In genomic region chr5:83253731-83254130, GRCh38 we compare ENCODE assay signal across 20 cellular contexts.
DNase-seq lines count a peak whose midpoint lies in the region; ATAC-seq and TF ChIP-seq lines count a peak whose summit lies in the region.
"Had no signal": no experiment of that assay in that cellular context is flagged by ENCODE, and none has a peak within 500 bp of the region (broad histone marks: within the 10 kb centered on the region; RNA-seq: fewer than 3 reads in every experiment).

No MANE protein-coding gene starts in this region.

- CTCF ChIA-PET in activated CD4-positive, alpha-beta memory T cell treated with anti-CD3 and anti-CD28 coated beads for 36 hours (lab: Charles Lee) = no interaction called here

- no peak overlapping the region for H3K27ac ChIP-seq in upper lobe of left lung
- H3K27ac ChIP-seq: BLaER1 had no signal

- H3K9me3 ChIP-seq in adipocyte (ENCODE audit: control insufficient read depth, low read length) = no peaks in the 10 kb centered on the region
- H3K9me3 ChIP-seq in upper lobe of left lung = no peaks in the 10 kb centered on the region
- H3K9me3 ChIP-seq: BLaER1 had no signal

- H3K36me3 Mint-ChIP-seq in naive thymus-derived CD8-positive, alpha-beta T cell = peaks cover 0 to 4% (median 0%) of the 10 kb centered on the region in 3 donors
- peaks cover 5% of the 10 kb centered on the region for H3K36me3 Mint-ChIP-seq in activated CD4-positive, alpha-beta memory T cell treated with anti-CD3 and anti-CD28 coated beads for 36 hours

- in situ Hi-C loops in G401 (cut with HindIII; ENCODE audit: low sequenced_read_pairs) = no loop called here

- POLR2A ChIA-PET in naive thymus-derived CD8-positive, alpha-beta T cell (lab: Charles Lee) = no interaction called here
- POLR2A ChIA-PET in activated CD4-positive, alpha-beta memory T cell treated with anti-CD3 and anti-CD28 coated beads for 36 hours (lab: Charles Lee) = no interaction called here

- H3K4me1 Mint-ChIP-seq in naive thymus-derived CD8-positive, alpha-beta T cell = no peaks in the 10 kb centered on the region
- H3K4me1 Mint-ChIP-seq in activated CD4-positive, alpha-beta memory T cell treated with anti-CD3 and anti-CD28 coated beads for 36 hours (ENCODE audit: low read depth) = no peaks in the 10 kb centered on the region
- H3K4me1 Mint-ChIP-seq: CD8-positive, alpha-beta memory T cell had no signal

- ATAC-seq in naive thymus-derived CD8-positive, alpha-beta T cell = no peak
- no peak for ATAC-seq in upper lobe of left lung (ENCODE audit: low FRiP score in 2 of 2)

- no peak for TF ChIP-seq EP300 in upper lobe of left lung (IDR thresholded peaks at IDR 0.05)

- no peaks in the 10 kb centered on the region for H3K36me3 ChIP-seq in adipocyte (ENCODE audit: control insufficient read depth, insufficient read depth, low read length, severe bottlenecking)
- H3K36me3 ChIP-seq in upper lobe of left lung = no peaks in the 10 kb centered on the region
- H3K36me3 ChIP-seq: BLaER1 had no signal

- no peak overlapping the region for H3K27ac Mint-ChIP-seq in naive thymus-derived CD8-positive, alpha-beta T cell
- H3K27ac Mint-ChIP-seq in activated CD4-positive, alpha-beta memory T cell treated with anti-CD3 and anti-CD28 coated beads for 36 hours = no peak overlapping the region
- H3K27ac Mint-ChIP-seq: CD8-positive, alpha-beta memory T cell had no signal

- no peaks in the 10 kb centered on the region for H3K27me3 ChIP-seq in adipocyte (replicated peaks; ENCODE audit: control insufficient read depth, insufficient read depth, low read length)
- H3K27me3 ChIP-seq in upper lobe of left lung = no peaks in the 10 kb centered on the region
- H3K27me3 ChIP-seq: BLaER1 had no signal

- intact Hi-C loops in activated CD4-positive, alpha-beta memory T cell treated with anti-CD3 and anti-CD28 coated beads for 36 hours (cut with micrococcal nuclease) = no loop called here

- H3K4me3 ChIP-seq in adipocyte (ENCODE audit: low read length) = no peak overlapping the region
- H3K4me3 ChIP-seq in upper lobe of left lung = no peak overlapping the region
- H3K4me3 ChIP-seq: BLaER1 had no signal

- H3K4me1 ChIP-seq in adipocyte (ENCODE audit: control insufficient read depth, insufficient read depth, low read length) = peaks cover 34% of the 10 kb centered on the region
- H3K4me1 ChIP-seq in upper lobe of left lung = no peaks in the 10 kb centered on the region
- H3K4me1 ChIP-seq: BLaER1 had no signal

- no peak for TF ChIP-seq POLR2A in upper lobe of left lung (IDR thresholded peaks at IDR 0.05)

- WGBS in upper lobe of left lung, 2 donors = 84 to 95% methylated on average over 2 of the region's 2 CpGs

- TF ChIP-seq CTCF in upper lobe of left lung (IDR thresholded peaks at IDR 0.05) = no peak

- H3K9me3 Mint-ChIP-seq in naive thymus-derived CD8-positive, alpha-beta T cell = peaks cover 0 to 3% (median 0%) of the 10 kb centered on the region in 9 donors
- peaks cover 2% of the 10 kb centered on the region for H3K9me3 Mint-ChIP-seq in activated CD4-positive, alpha-beta memory T cell treated with anti-CD3 and anti-CD28 coated beads for 36 hours

- no peak overlapping the region for H3K4me3 Mint-ChIP-seq in naive thymus-derived CD8-positive, alpha-beta T cell
- H3K4me3 Mint-ChIP-seq in activated CD4-positive, alpha-beta memory T cell treated with anti-CD3 and anti-CD28 coated beads for 36 hours = no peak overlapping the region
- H3K4me3 Mint-ChIP-seq: CD8-positive, alpha-beta memory T cell had no signal

- DNase-seq in G401 (ENCODE audit: low spot score) = peak; percentile 11
- DNase-seq in adipocyte (ENCODE audit: low read depth) = peak; percentile 17
- peak; percentile 77 for DNase-seq in fibroblast of peridontal ligament (ENCODE audit: extremely low read depth)
- peak; percentile 11 for DNase-seq in myocyte (ENCODE audit: low read depth)
- DNase-seq in naive thymus-derived CD8-positive, alpha-beta T cell = no peak
- no peak for DNase-seq in activated CD4-positive, alpha-beta memory T cell treated with anti-CD3 and anti-CD28 coated beads for 36 hours
- no peak for DNase-seq in hepatic stellate cell (ENCODE audit: low spot score)
- no peak for DNase-seq in upper lobe of left lung
- DNase-seq: ACHN; CD8-positive, alpha-beta memory T cell; DMS 273 treated with DMSO at 0.1 percent for 48 hours; EL; H7; KG1; MM.1S; NCI-H1105; NCI-H1694 treated with DMSO at 0.1 percent for 48 hours; NCI-H345; NCI-H69 had no signal

- H3K9ac ChIP-seq in adipocyte (ENCODE audit: low read length) = no peak overlapping the region
- H3K9ac ChIP-seq: BLaER1 had no signal

- no peaks in the 10 kb centered on the region for H3K27me3 Mint-ChIP-seq in naive thymus-derived CD8-positive, alpha-beta T cell
- H3K27me3 Mint-ChIP-seq in activated CD4-positive, alpha-beta memory T cell treated with anti-CD3 and anti-CD28 coated beads for 36 hours = no peaks in the 10 kb centered on the region
- H3K27me3 Mint-ChIP-seq: CD8-positive, alpha-beta memory T cell had no signal

Comparison
In these comparisons a context has a peak if more than half of its experiments do, and no peak if none do; other contexts are left out.
1. DNase-seq: peak in G401 (single experiment), adipocyte (single experiment), fibroblast of peridontal ligament (single experiment) and myocyte (single experiment); none in naive thymus-derived CD8-positive, alpha-beta T cell (0 of 10), activated CD4-positive, alpha-beta memory T cell treated with anti-CD3 and anti-CD28 coated beads for 36 hours (single experiment), hepatic stellate cell (single experiment) and upper lobe of left lung (0 of 2).